ENCODE assay signal across 16 cellular contexts in the genomic region with DNA sequence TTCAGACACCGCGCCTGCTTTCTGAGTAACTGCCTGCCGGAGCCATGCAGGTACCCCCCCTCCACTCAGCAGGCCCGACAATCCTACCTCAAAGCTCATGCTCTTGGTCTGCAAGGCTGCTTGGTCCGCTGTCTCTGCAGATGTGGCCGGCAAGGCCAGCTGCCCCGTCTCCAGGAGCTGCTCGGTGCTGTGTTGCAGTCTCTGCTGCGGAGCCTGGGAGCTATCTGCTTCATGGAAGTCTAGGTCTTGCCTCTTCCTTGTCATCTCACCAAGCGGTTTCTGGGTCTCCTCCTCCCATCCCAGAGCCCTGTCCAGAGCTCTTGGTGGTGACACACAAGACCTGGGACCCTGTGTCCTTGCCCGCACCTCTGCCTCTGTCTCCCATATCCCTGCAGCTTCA.
DNase-seq lines count a peak whose midpoint lies in the region; ATAC-seq, FAIRE-seq and TF ChIP-seq lines count a peak whose summit lies in the region.
"Had no signal": no experiment of that assay in that cellular context is flagged by ENCODE, and none has a peak within 500 bp of the region (broad histone marks: within the 10 kb centered on the region; RNA-seq: fewer than 3 reads in every experiment).

No MANE protein-coding gene starts in this region.

- no peak for ATAC-seq in memory B cell (ENCODE audit: low read depth)
- no peak for ATAC-seq in stimulated activated memory B cell treated with anti-CD40 and anti-IgM and Interleukin-4, amounts not matched to agents 10 μg/mL and 1 μg/mL and 100 μg/mL, for 72 hours
- ATAC-seq: CD8-positive, alpha-beta T cell; GM12878 had no signal

- no peaks in the 10 kb centered on the region for H3K36me3 Mint-ChIP-seq in memory B cell
- no peaks in the 10 kb centered on the region for H3K36me3 Mint-ChIP-seq in stimulated activated memory B cell treated with anti-CD40 and anti-IgM and Interleukin-4, amounts not matched to agents 10 μg/mL and 1 μg/mL and 100 μg/mL, for 72 hours
- H3K36me3 Mint-ChIP-seq: CD8-positive, alpha-beta T cell had no signal

- peak overlapping the region; percentile 85 for H3K27ac Mint-ChIP-seq in memory B cell
- H3K27ac Mint-ChIP-seq in stimulated activated memory B cell treated with anti-CD40 and anti-IgM and Interleukin-4, amounts not matched to agents 10 μg/mL and 1 μg/mL and 100 μg/mL, for 72 hours, result peak overlapping the region; percentile 57
- H3K27ac Mint-ChIP-seq: CD8-positive, alpha-beta T cell had no signal

- H3K27me3 Mint-ChIP-seq in memory B cell, result no peaks in the 10 kb centered on the region
- H3K27me3 Mint-ChIP-seq in stimulated activated memory B cell treated with anti-CD40 and anti-IgM and Interleukin-4, amounts not matched to agents 10 μg/mL and 1 μg/mL and 100 μg/mL, for 72 hours, result no peaks in the 10 kb centered on the region

- peak overlapping the region; percentile 49 for H3K4me3 Mint-ChIP-seq in memory B cell
- no peak overlapping the region for H3K4me3 Mint-ChIP-seq in stimulated activated memory B cell treated with anti-CD40 and anti-IgM and Interleukin-4, amounts not matched to agents 10 μg/mL and 1 μg/mL and 100 μg/mL, for 72 hours
- H3K4me3 Mint-ChIP-seq: CD8-positive, alpha-beta T cell had no signal

- H3K27ac ChIP-seq in RWPE1, result peak overlapping the region; percentile 18; the same call in 1 of the 2 replicates
- H3K27ac ChIP-seq: C4-2B had no signal

- TF ChIP-seq CTCF in D721Med (IDR thresholded peaks at IDR 0.05; ENCODE audit: insufficient read depth, missing control alignments) (no peak), RWPE1 (conservative IDR thresholded peaks at IDR 0.05; ENCODE audit: low read depth) (no peak)

- peaks cover 25% of the 10 kb centered on the region for H3K4me1 Mint-ChIP-seq in memory B cell
- peaks cover 34% of the 10 kb centered on the region for H3K4me1 Mint-ChIP-seq in stimulated activated memory B cell treated with anti-CD40 and anti-IgM and Interleukin-4, amounts not matched to agents 10 μg/mL and 1 μg/mL and 100 μg/mL, for 72 hours

- POLR2A ChIA-PET in RWPE1 (lab: Yijun Ruan, JAX; ENCODE audit: low non-redundant PET), result no interaction called here

- DNase-seq in D721Med (ENCODE audit: insufficient read length, low spot score) (peak; percentile 3), RWPE1 (ENCODE audit: low spot score) (no peak), memory B cell (ENCODE audit: low spot score in 2 of 2) (no peak), NOMO-1 treated with DMSO at 0.1 percent for 48 hours (lab: John Stamatoyannopoulos, UW; ENCODE audit: unreplicated experiment) (no peak)
- DNase-seq in activated CD4-positive, alpha-beta T cell treated with anti-CD3 and anti-CD28 coated beads, Interleukin-2, amount 50 U/mL, for 4 hours, result no peak
- no peak for DNase-seq in activated T-cell treated with anti-CD3 and anti-CD28 coated beads, Interleukin-2, amount 50 U/mL, for 1 hour
- DNase-seq: ACHN; BE2C; CD8-positive, alpha-beta T cell; DMS 273 treated with DMSO at 0.1 percent for 48 hours; DMS79; IMR-90; KG1 had no signal

- no peaks in the 10 kb centered on the region for H3K9me3 Mint-ChIP-seq in memory B cell
- no peaks in the 10 kb centered on the region for H3K9me3 Mint-ChIP-seq in stimulated activated memory B cell treated with anti-CD40 and anti-IgM and Interleukin-4, amounts not matched to agents 10 μg/mL and 1 μg/mL and 100 μg/mL, for 72 hours
- H3K9me3 Mint-ChIP-seq: CD8-positive, alpha-beta T cell had no signal

- FAIRE-seq in D721Med (lab: Jason Lieb, UNC), result no peak
- FAIRE-seq: GM12878 had no signal

- CTCF ChIA-PET in RWPE1 (lab: Yijun Ruan, JAX), result interaction anchor here (0.6 to 0.8 kb wide), 2 partner anchors 25 to 301 kb away, joined by 3 to 8 read pairs; no protein-coding TSS in a partner anchor
